ENCODE assay signal across 9 cellular contexts in the genomic region with DNA sequence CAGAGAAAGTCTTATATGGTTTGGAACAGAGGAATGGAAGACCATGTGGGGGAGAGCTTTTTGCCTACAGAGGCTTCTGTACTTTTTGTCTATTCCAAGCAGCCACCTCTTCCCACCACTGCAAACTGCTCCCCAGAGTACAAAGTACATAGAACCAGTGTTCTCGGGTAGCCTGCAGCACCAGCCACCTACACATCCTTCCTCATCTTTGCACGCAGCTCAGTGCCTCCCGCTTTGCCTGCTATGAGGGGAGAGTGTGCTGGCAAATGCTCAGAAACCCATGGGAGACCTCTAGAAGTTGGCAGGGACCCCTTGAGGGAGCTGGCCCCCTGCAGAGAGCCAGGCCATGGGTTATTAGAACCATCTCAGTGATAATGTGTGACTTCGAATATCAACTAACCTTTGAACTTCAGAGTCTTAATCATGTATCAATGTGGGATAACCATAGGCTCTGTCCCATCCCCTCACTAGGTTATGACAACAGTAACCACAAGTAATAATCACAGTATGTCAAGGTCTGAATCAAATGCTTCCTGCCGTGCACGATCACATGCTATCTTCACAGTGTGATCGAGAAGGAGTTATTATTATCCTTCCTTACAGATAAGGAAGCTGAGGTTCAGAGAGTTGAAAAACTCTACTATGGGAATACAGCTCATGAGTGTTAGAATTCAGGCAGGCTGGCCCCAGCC. TPM values are rescaled to one million over a fixed set of nuclear protein-coding genes. Genes with fewer than 3 reads are reported as not detected.
DNase-seq lines count a peak whose midpoint lies in the region; ATAC-seq, FAIRE-seq and TF ChIP-seq lines count a peak whose summit lies in the region.
"Had no signal": no experiment of that assay in that cellular context is flagged by ENCODE, and none has a peak within 500 bp of the region (broad histone marks: within the 10 kb centered on the region; RNA-seq: fewer than 3 reads in every experiment).

No MANE protein-coding gene starts in this region.

- H3K36me3 Mint-ChIP-seq in HFFc6 (ENCODE audit: low read depth), result no peaks in the 10 kb centered on the region
- no peaks in the 10 kb centered on the region for H3K36me3 Mint-ChIP-seq in dendritic cell treated with granulocyte-macrophage colony-stimulating factor and Interleukin-4, amounts not matched to agents 40 ng/mL and 50 ng/mL, for 4 days (ENCODE audit: low read depth)

- H3K4me1 ChIP-seq in Panc1 (ENCODE audit: control insufficient read depth, insufficient read depth, low read length), result peaks cover 26% of the 10 kb centered on the region

- BruUV-seq in Panc1 (replicated peaks; lab: Mats Ljungman, UMichigan), result no TSS peak

- no peaks in the 10 kb centered on the region for H3K36me3 ChIP-seq in Panc1 (ENCODE audit: control insufficient read depth, insufficient read depth, low read length)
- H3K36me3 ChIP-seq: thyroid gland had no signal

- POLR2A ChIA-PET in Panc1 (lab: Charles Lee), result interaction anchor here (0.5 to 0.6 kb wide), 3 partner anchors 17 to 436 kb away, joined by 3 read pairs; no protein-coding TSS in a partner anchor

- FAIRE-seq in D721Med (lab: Jason Lieb, UNC), result no peak

- ATAC-seq in Panc1 (peak; percentile 63), sciatic nerve (peak; percentile 59), GM19351 (IDR thresholded peaks at IDR 0.05; ENCODE audit: unreplicated experiment) (no peak)

- peaks cover 7% of the 10 kb centered on the region; the same call in 1 of the 2 replicates for H3K4me1 Mint-ChIP-seq in HFFc6 (ENCODE audit: low read depth)
- H3K4me1 Mint-ChIP-seq in dendritic cell treated with granulocyte-macrophage colony-stimulating factor and Interleukin-4, amounts not matched to agents 40 ng/mL and 50 ng/mL, for 4 days (ENCODE audit: low read depth), result peaks cover 21% of the 10 kb centered on the region

- no peak overlapping the region; the same call in 1 of the 2 replicates for H3K27ac Mint-ChIP-seq in HFFc6
- peak overlapping the region; percentile 14 for H3K27ac Mint-ChIP-seq in dendritic cell treated with granulocyte-macrophage colony-stimulating factor and Interleukin-4, amounts not matched to agents 40 ng/mL and 50 ng/mL, for 4 days

- H3K27ac ChIP-seq in Panc1 (ENCODE audit: low read length), result no peak overlapping the region
- H3K27ac ChIP-seq: thyroid gland had no signal

- no peaks in the 10 kb centered on the region for H3K27me3 ChIP-seq in Panc1 (ENCODE audit: control insufficient read depth, insufficient read depth, low read length)
- H3K27me3 ChIP-seq: thyroid gland had no signal

- H3K27me3 Mint-ChIP-seq in HFFc6 (ENCODE audit: insufficient read depth), result peaks cover 2% of the 10 kb centered on the region
- peaks cover 31% of the 10 kb centered on the region for H3K27me3 Mint-ChIP-seq in dendritic cell treated with granulocyte-macrophage colony-stimulating factor and Interleukin-4, amounts not matched to agents 40 ng/mL and 50 ng/mL, for 4 days

- H3K4me3 ChIP-seq in Panc1 (ENCODE audit: low read depth in 2 of 2, low read length in 2 of 2), result no peak overlapping the region
- H3K4me3 ChIP-seq: thyroid gland had no signal

- intact Hi-C loops in Panc1 (cut with micrococcal nuclease; ENCODE audit: unreplicated experiment), result no loop called here
- intact Hi-C loops in dendritic cell treated with granulocyte-macrophage colony-stimulating factor and Interleukin-4, amounts not matched to agents 40 ng/mL and 50 ng/mL, for 4 days (cut with micrococcal nuclease), result no loop called here
- intact Hi-C loops in sciatic nerve (cut with DNase I), result no loop called here

- TF ChIP-seq CTCF in HFFc6 (IDR thresholded peaks at IDR 0.05) (no peak), Panc1 (IDR thresholded peaks at IDR 0.05) (no peak), D721Med (IDR thresholded peaks at IDR 0.05; ENCODE audit: insufficient read depth, missing control alignments) (no peak)

- in situ Hi-C loops in Panc1 (cut with HindIII; ENCODE audit: low pct_unique_long_range_greater_than_20kb, low sequenced_read_pairs), result no loop called here

- no peaks in the 10 kb centered on the region for H3K9me3 Mint-ChIP-seq in HFFc6
- H3K9me3 Mint-ChIP-seq in dendritic cell treated with granulocyte-macrophage colony-stimulating factor and Interleukin-4, amounts not matched to agents 40 ng/mL and 50 ng/mL, for 4 days, result no peaks in the 10 kb centered on the region

- peak; percentile 60 for DNase-seq in HFFc6
- no peak for DNase-seq in Panc1 (ENCODE audit: low read depth, low spot score)
- no peak for DNase-seq in sciatic nerve (ENCODE audit: low spot score)
- no peak for DNase-seq in activated gamma-delta T cell (lab: John Stamatoyannopoulos, UW)
- DNase-seq in D721Med (ENCODE audit: insufficient read length, low spot score), result no peak
- DNase-seq in NK-92 treated with Interleukin-12 subunit alpha and Interleukin-12 subunit beta, amount 100 ng/mL, for 24 hours (lab: John Stamatoyannopoulos, UW), result no peak
- DNase-seq: thyroid gland had no signal

- H3K9me3 ChIP-seq in Panc1 (ENCODE audit: control insufficient read depth, insufficient read depth, low read depth, low read length), result no peaks in the 10 kb centered on the region
- H3K9me3 ChIP-seq: thyroid gland had no signal

- CTCF ChIA-PET in Panc1 (lab: Charles Lee), result interaction anchor here (0.5 to 0.7 kb wide), 4 partner anchors 18 to 189 kb away, joined by 3 to 4 read pairs (median 3); no protein-coding TSS in a partner anchor

- H3K4me3 Mint-ChIP-seq in HFFc6, result peak overlapping the region; percentile 78
- no peak overlapping the region for H3K4me3 Mint-ChIP-seq in dendritic cell treated with granulocyte-macrophage colony-stimulating factor and Interleukin-4, amounts not matched to agents 40 ng/mL and 50 ng/mL, for 4 days

RNA-seq across cellular contexts. Expression of gene SMAD3, which starts 22.8 kb away (rescaled TPM):
- 100 to 1,000 TPM in 4 of 6 experiments, 10 to 100 TPM in 2; 54.3 to 132 (median 118) TPM for total RNA-seq in HFFc6 (2021; fragmentation: NEBNext Ultra II Directional; extraction: Animal tissue kit (Norgen Biotek cat#: 25700))
- total RNA-seq in Panc1 (2021; ENCODE audit: unreplicated experiment) (394 TPM), sciatic nerve (58.8 TPM)
- polyA plus RNA-seq in Panc1 (2012; ENCODE audit: insufficient read length), result 255 TPM
